1 cellular context compared by ENCODE assay signal in the genomic region with DNA sequence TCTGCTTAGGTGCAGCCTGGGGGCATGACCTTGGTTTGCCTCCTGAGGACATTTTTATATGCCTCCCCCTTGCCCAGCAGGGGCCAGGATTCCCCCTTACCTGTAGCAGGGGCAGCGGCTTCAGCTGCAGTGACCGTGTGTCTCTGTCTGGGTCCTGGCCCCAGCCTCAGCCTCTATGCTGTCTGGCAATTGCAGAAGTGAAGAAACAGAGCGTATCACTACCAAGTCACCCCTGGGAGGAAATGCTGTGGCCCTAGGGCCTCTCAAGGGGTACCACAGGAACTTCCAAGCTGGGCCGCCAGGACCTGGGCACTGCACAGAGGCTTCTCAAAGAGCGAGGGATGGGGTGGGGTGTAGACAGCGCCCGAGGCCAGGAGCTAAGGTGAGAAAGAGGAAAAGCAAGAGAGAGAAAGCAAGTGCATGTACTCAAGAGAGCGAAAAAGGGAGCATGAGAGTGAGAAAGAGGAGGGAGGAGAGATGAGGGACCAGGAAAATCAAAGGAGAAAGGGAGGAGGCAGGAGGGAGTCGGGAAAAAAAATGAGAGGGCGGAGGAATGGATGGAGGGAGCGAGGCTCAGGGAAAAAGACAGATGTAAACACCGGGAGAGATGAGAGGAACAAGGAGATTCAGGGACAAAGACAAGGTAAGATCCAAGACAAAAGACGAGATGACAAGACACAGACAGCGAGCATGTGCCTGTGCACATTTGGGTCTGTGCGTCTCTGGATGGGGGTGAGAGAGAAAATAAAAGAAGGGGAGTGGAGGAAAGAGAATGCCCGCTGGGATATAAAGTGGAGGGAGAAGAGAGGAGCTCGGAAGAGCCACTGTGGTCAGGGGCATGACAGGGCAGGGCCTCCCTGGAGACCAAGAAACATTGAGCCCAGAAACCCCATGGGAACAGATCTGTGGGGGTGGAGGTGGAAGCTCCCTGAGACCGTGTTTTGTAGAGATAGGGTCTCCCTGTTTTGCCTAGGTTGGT.
TF ChIP-seq lines count a peak whose summit lies in the region.

A gene with protein sequence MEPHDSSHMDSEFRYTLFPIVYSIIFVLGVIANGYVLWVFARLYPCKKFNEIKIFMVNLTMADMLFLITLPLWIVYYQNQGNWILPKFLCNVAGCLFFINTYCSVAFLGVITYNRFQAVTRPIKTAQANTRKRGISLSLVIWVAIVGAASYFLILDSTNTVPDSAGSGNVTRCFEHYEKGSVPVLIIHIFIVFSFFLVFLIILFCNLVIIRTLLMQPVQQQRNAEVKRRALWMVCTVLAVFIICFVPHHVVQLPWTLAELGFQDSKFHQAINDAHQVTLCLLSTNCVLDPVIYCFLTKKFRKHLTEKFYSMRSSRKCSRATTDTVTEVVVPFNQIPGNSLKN (minus strand): TSS at position 199 of the 979 bp plus-strand sequence. CDS start 25,669 bp downstream, outside the sequence.

TF ChIP-seq in GM23338, 12 proteins besides CTCF, POLR2A, EP300 and RAD21 (continued from another document):
- TF ChIP-seq, protein P1, sequence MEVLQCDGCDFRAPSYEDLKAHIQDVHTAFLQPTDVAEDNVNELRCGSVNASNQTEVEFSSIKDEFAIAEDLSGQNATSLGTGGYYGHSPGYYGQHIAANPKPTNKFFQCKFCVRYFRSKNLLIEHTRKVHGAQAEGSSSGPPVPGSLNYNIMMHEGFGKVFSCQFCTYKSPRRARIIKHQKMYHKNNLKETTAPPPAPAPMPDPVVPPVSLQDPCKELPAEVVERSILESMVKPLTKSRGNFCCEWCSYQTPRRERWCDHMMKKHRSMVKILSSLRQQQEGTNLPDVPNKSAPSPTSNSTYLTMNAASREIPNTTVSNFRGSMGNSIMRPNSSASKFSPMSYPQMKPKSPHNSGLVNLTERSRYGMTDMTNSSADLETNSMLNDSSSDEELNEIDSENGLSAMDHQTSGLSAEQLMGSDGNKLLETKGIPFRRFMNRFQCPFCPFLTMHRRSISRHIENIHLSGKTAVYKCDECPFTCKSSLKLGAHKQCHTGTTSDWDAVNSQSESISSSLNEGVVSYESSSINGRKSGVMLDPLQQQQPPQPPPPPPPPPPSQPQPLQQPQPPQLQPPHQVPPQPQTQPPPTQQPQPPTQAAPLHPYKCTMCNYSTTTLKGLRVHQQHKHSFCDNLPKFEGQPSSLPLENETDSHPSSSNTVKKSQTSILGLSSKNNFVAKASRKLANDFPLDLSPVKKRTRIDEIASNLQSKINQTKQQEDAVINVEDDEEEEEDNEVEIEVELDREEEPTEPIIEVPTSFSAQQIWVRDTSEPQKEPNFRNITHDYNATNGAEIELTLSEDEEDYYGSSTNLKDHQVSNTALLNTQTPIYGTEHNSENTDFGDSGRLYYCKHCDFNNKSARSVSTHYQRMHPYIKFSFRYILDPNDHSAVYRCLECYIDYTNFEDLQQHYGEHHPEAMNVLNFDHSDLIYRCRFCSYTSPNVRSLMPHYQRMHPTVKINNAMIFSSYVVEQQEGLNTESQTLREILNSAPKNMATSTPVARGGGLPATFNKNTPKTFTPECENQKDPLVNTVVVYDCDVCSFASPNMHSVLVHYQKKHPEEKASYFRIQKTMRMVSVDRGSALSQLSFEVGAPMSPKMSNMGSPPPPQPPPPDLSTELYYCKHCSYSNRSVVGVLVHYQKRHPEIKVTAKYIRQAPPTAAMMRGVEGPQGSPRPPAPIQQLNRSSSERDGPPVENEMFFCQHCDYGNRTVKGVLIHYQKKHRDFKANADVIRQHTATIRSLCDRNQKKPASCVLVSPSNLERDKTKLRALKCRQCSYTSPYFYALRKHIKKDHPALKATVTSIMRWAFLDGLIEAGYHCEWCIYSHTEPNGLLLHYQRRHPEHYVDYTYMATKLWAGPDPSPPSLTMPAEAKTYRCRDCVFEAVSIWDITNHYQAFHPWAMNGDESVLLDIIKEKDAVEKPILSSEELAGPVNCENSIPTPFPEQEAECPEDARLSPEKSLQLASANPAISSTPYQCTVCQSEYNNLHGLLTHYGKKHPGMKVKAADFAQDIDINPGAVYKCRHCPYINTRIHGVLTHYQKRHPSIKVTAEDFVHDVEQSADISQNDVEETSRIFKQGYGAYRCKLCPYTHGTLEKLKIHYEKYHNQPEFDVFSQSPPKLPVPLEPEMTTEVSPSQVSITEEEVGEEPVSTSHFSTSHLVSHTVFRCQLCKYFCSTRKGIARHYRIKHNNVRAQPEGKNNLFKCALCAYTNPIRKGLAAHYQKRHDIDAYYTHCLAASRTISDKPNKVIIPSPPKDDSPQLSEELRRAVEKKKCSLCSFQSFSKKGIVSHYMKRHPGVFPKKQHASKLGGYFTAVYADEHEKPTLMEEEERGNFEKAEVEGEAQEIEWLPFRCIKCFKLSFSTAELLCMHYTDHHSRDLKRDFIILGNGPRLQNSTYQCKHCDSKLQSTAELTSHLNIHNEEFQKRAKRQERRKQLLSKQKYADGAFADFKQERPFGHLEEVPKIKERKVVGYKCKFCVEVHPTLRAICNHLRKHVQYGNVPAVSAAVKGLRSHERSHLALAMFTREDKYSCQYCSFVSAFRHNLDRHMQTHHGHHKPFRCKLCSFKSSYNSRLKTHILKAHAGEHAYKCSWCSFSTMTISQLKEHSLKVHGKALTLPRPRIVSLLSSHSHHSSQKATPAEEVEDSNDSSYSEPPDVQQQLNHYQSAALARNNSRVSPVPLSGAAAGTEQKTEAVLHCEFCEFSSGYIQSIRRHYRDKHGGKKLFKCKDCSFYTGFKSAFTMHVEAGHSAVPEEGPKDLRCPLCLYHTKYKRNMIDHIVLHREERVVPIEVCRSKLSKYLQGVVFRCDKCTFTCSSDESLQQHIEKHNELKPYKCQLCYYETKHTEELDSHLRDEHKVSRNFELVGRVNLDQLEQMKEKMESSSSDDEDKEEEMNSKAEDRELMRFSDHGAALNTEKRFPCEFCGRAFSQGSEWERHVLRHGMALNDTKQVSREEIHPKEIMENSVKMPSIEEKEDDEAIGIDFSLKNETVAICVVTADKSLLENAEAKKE (CRISPR knock-in tag; IDR thresholded peaks at IDR 0.05): no peak
- TF ChIP-seq CREB1 (CRISPR knock-in tag; IDR thresholded peaks at IDR 0.05; ENCODE audit: low read depth): no peak
- TF ChIP-seq, protein P2, sequence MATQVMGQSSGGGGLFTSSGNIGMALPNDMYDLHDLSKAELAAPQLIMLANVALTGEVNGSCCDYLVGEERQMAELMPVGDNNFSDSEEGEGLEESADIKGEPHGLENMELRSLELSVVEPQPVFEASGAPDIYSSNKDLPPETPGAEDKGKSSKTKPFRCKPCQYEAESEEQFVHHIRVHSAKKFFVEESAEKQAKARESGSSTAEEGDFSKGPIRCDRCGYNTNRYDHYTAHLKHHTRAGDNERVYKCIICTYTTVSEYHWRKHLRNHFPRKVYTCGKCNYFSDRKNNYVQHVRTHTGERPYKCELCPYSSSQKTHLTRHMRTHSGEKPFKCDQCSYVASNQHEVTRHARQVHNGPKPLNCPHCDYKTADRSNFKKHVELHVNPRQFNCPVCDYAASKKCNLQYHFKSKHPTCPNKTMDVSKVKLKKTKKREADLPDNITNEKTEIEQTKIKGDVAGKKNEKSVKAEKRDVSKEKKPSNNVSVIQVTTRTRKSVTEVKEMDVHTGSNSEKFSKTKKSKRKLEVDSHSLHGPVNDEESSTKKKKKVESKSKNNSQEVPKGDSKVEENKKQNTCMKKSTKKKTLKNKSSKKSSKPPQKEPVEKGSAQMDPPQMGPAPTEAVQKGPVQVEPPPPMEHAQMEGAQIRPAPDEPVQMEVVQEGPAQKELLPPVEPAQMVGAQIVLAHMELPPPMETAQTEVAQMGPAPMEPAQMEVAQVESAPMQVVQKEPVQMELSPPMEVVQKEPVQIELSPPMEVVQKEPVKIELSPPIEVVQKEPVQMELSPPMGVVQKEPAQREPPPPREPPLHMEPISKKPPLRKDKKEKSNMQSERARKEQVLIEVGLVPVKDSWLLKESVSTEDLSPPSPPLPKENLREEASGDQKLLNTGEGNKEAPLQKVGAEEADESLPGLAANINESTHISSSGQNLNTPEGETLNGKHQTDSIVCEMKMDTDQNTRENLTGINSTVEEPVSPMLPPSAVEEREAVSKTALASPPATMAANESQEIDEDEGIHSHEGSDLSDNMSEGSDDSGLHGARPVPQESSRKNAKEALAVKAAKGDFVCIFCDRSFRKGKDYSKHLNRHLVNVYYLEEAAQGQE (IDR thresholded peaks at IDR 0.05; ENCODE audit: unreplicated experiment): no peak
- no peak for TF ChIP-seq EZH2 (IDR thresholded peaks at IDR 0.05; ENCODE audit: low read depth, unreplicated experiment)
- no peak for TF ChIP-seq STAT1 (IDR thresholded peaks at IDR 0.05; ENCODE audit: unreplicated experiment)
- no peak for TF ChIP-seq ZNF114 (CRISPR knock-in tag; IDR thresholded peaks at IDR 0.05)
- TF ChIP-seq JUNB (IDR thresholded peaks at IDR 0.05; ENCODE audit: unreplicated experiment): no peak
- TF ChIP-seq, protein P3, sequence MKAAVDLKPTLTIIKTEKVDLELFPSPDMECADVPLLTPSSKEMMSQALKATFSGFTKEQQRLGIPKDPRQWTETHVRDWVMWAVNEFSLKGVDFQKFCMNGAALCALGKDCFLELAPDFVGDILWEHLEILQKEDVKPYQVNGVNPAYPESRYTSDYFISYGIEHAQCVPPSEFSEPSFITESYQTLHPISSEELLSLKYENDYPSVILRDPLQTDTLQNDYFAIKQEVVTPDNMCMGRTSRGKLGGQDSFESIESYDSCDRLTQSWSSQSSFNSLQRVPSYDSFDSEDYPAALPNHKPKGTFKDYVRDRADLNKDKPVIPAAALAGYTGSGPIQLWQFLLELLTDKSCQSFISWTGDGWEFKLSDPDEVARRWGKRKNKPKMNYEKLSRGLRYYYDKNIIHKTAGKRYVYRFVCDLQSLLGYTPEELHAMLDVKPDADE (IDR thresholded peaks at IDR 0.05): no peak
